13 cellular contexts compared by ENCODE assay signal in the genomic region with DNA sequence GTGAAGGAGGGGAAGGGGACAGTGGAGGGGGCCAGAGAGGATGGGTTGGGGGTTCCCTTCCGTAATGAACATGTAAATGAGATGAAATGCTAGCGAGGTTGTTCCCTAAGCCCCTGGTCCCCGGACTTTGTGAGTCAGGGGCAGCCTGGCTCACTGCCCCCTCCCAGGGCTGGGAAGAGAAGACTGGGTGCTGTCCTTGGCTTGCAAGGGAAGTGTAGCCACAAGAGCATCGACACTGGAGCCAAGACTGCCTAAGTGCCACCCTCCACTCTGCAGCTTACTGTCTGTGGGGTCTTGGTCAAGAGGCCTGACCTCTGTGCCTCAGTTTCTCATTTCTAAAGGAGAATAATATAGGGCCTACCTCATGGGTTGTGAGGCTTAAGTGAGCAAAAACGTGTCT. TPM values are rescaled to one million over a fixed set of nuclear protein-coding genes. Genes with fewer than 3 reads are reported as not detected.
DNase-seq lines count a peak whose midpoint lies in the region; ATAC-seq and TF ChIP-seq lines count a peak whose summit lies in the region.
"Had no signal": no experiment of that assay in that cellular context is flagged by ENCODE, and none has a peak within 500 bp of the region (broad histone marks: within the 10 kb centered on the region; RNA-seq: fewer than 3 reads in every experiment).

No MANE protein-coding gene starts in this region.

- H3K4me3 Mint-ChIP-seq in GM23338, result peak overlapping the region; percentile 49
- H3K4me3 Mint-ChIP-seq: T-helper 1 cell treated with Interleukin-12 subunit alpha and Interleukin-12 subunit beta and Interleukin-4 antibody, amounts not matched to agents 30 μg/mL and 1 μg/mL, for 36 hours had no signal

- H3K27me3 ChIP-seq in GM23338 (ENCODE audit: insufficient read depth), result peaks cover 61% of the 10 kb centered on the region
- H3K27me3 ChIP-seq in skeletal muscle tissue (ENCODE audit: control insufficient read depth in 3 of 3, insufficient read depth in 3 of 3, low read length in 3 of 3), result peaks cover 13 to 22% (median 19%) of the 10 kb centered on the region in 3 donors

- no peaks in the 10 kb centered on the region for H3K9me3 Mint-ChIP-seq in GM23338
- H3K9me3 Mint-ChIP-seq: effector memory CD8-positive, alpha-beta T cell; T-helper 1 cell treated with Interleukin-12 subunit alpha and Interleukin-12 subunit beta and Interleukin-4 antibody, amounts not matched to agents 30 μg/mL and 1 μg/mL, for 36 hours had no signal

- in situ Hi-C loops in astrocyte of the spinal cord (cut with HindIII; ENCODE audit: low sequenced_read_pairs), result no loop called here

- H3K4me1 Mint-ChIP-seq in GM23338, result peaks cover 28% of the 10 kb centered on the region

- H3K27ac Mint-ChIP-seq in GM23338, result no peak overlapping the region
- H3K27ac Mint-ChIP-seq: effector memory CD8-positive, alpha-beta T cell; T-helper 1 cell treated with Interleukin-12 subunit alpha and Interleukin-12 subunit beta and Interleukin-4 antibody, amounts not matched to agents 30 μg/mL and 1 μg/mL, for 36 hours had no signal

- no peaks in the 10 kb centered on the region for H3K79me2 ChIP-seq in GM23338 (replicated peaks; ENCODE audit: insufficient read depth)

- H3K36me3 ChIP-seq in GM23338 (ENCODE audit: insufficient read depth) (no peaks in the 10 kb centered on the region), skeletal muscle tissue (ENCODE audit: control insufficient read depth in 3 of 3, insufficient read depth in 3 of 3, low read length in 3 of 3) (no peaks in the 10 kb centered on the region)

- no peak for DNase-seq in GM23338 (ENCODE audit: low spot score)
- DNase-seq in astrocyte of the spinal cord (ENCODE audit: low read depth, low spot score), result no peak
- no peak for DNase-seq in SK-N-DZ (ENCODE audit: low spot score)
- no peak for DNase-seq in DMS53 treated with DMSO at 0.1 percent for 48 hours (lab: John Stamatoyannopoulos, UW; ENCODE audit: unreplicated experiment)
- DNase-seq in activated T-cell treated with anti-CD3 and anti-CD28 coated beads for 4 hours, result no peak
- DNase-seq in NCI-H748 treated with DMSO at 0.1 percent for 48 hours (lab: John Stamatoyannopoulos, UW), result no peak
- DNase-seq: activated CD8-positive, alpha-beta memory T cell treated with anti-CD3 and anti-CD28 coated beads, Interleukin-2, amount 50 U/mL, for 4 hours; effector memory CD8-positive, alpha-beta T cell; NCI-H446; stimulated activated CD4-positive, alpha-beta T cell treated with anti-CD3 and anti-CD28 coated beads, Interleukin-2, amount 100 ng/mL, for 48 hours had no signal

- peak overlapping the region; percentile 80 for H3K4me2 ChIP-seq in GM23338

- peaks cover 49% of the 10 kb centered on the region for H3K27me3 Mint-ChIP-seq in GM23338 (ENCODE audit: insufficient read depth, low read depth, poor library complexity)

- TF ChIP-seq CTCF in GM23338 (conservative IDR thresholded peaks at IDR 0.05; ENCODE audit: low read depth in 2 of 2) (no peak), astrocyte of the spinal cord (IDR thresholded peaks at IDR 0.05; ENCODE audit: low read depth, low read length) (no peak)

- peak overlapping the region; percentile 61 to 82 (median 64) for H3K9ac ChIP-seq in skeletal muscle tissue (ENCODE audit: low read depth in 1 of 3, low read length in 3 of 3)

- no peaks in the 10 kb centered on the region; the same call in 1 of the 2 replicates for H4K20me1 ChIP-seq in GM23338 (replicated peaks; ENCODE audit: insufficient read depth)

- peak overlapping the region; percentile 72; the same call in 1 of the 2 replicates for H2AFZ ChIP-seq in GM23338

- no peak for ATAC-seq in GM23338
- ATAC-seq: effector memory CD8-positive, alpha-beta T cell had no signal

- no peaks in the 10 kb centered on the region; the same call in 2 of the 3 replicates for H3K36me3 Mint-ChIP-seq in GM23338 (ENCODE audit: low read depth)

- H3F3A ChIP-seq in GM23338 (replicated peaks; ENCODE audit: low read depth), result no peaks in the 10 kb centered on the region

- H3K27ac ChIP-seq in GM23338 (ENCODE audit: low read depth) (no peak overlapping the region), skeletal muscle tissue (ENCODE audit: low read depth, low read length) (peak overlapping the region; percentile 81)

- no peaks in the 10 kb centered on the region for H3K9me3 ChIP-seq in iPS-18c (ENCODE audit: control insufficient read depth, insufficient read depth, low read length)
- no peaks in the 10 kb centered on the region for H3K9me3 ChIP-seq in skeletal muscle tissue (ENCODE audit: control insufficient read depth in 3 of 3, low read length in 3 of 3)

- no peaks in the 10 kb centered on the region for H3K9me2 ChIP-seq in GM23338 (ENCODE audit: insufficient read depth)

- no peaks in the 10 kb centered on the region; the same call in 1 of the 2 replicates for H3K4me1 ChIP-seq in GM23338 (ENCODE audit: insufficient read depth)
- H3K4me1 ChIP-seq in skeletal muscle tissue (ENCODE audit: control insufficient read depth in 3 of 3, insufficient read depth in 3 of 3, low read length in 3 of 3), result peaks cover 19 to 40% (median 36%) of the 10 kb centered on the region in 3 donors

- peak overlapping the region; percentile 64 for H3K4me3 ChIP-seq in GM23338
- H3K4me3 ChIP-seq in astrocyte of the spinal cord (ENCODE audit: low read depth, low read length), result peak overlapping the region; percentile 50
- peak overlapping the region; percentile 40; the same call in 1 of the 2 replicates for H3K4me3 ChIP-seq in iPS-18c (ENCODE audit: insufficient read depth, low read depth, low read length)
- peak overlapping the region; percentile 58 to 78 (median 68) for H3K4me3 ChIP-seq in skeletal muscle tissue (ENCODE audit: low read length in 3 of 3)

TF ChIP-seq in GM23338, 12 proteins besides CTCF, POLR2A, EP300 and RAD21:
- TF ChIP-seq EZH2 (IDR thresholded peaks at IDR 0.05; ENCODE audit: low read depth, unreplicated experiment) (no peak), JUNB (IDR thresholded peaks at IDR 0.05; ENCODE audit: unreplicated experiment) (no peak), POLR2AphosphoS5 (IDR thresholded peaks at IDR 0.05; ENCODE audit: low read depth) (no peak), ZNF114 (CRISPR knock-in tag; IDR thresholded peaks at IDR 0.05) (no peak)
- TF ChIP-seq, protein P1, sequence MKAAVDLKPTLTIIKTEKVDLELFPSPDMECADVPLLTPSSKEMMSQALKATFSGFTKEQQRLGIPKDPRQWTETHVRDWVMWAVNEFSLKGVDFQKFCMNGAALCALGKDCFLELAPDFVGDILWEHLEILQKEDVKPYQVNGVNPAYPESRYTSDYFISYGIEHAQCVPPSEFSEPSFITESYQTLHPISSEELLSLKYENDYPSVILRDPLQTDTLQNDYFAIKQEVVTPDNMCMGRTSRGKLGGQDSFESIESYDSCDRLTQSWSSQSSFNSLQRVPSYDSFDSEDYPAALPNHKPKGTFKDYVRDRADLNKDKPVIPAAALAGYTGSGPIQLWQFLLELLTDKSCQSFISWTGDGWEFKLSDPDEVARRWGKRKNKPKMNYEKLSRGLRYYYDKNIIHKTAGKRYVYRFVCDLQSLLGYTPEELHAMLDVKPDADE (IDR thresholded peaks at IDR 0.05), result no peak

RNA-seq across cellular contexts. Expression of a gene that starts 0.5 kb away (rescaled TPM):
- total RNA-seq in GM23338 (2014; rRNA removed; shearing (Covaris generic)), result 0.28 and 0.47 TPM in 2 replicates
- 0.10 and 0.47 TPM in 2 replicates for polyA plus RNA-seq in GM23338 (2016; fragmentation: Nextera tagmentation; extraction: Ambion mirVana)
- total RNA-seq in skeletal muscle tissue, result 4.7 TPM
- 0.31 and 2.4 TPM in 2 replicates for polyA plus RNA-seq in SK-N-DZ (2014; cell fraction: cytosol; rRNA removed)
- polyA plus RNA-seq in SK-N-DZ (2014; cell fraction: nucleus; rRNA removed), result 3.7 and 4.1 TPM in 2 replicates

RNA-seq across cellular contexts. Expression of a gene that starts 26.4 kb away (rescaled TPM):
- total RNA-seq in GM23338 (2014; rRNA removed; shearing (Covaris generic)), result not detected in 2 replicates
- 0.24 and 0.31 TPM in 2 replicates for polyA plus RNA-seq in GM23338 (2016; fragmentation: Nextera tagmentation; extraction: Ambion mirVana)
- total RNA-seq in skeletal muscle tissue, result not detected
- polyA plus RNA-seq in SK-N-DZ (2014; cell fraction: cytosol; rRNA removed), result not detected in 2 replicates
- polyA plus RNA-seq in SK-N-DZ (2014; cell fraction: nucleus; rRNA removed), result not detected in 2 replicates

RNA-seq across cellular contexts. Expression of a gene that starts 33.3 kb away (rescaled TPM):
- total RNA-seq in GM23338 (2014; rRNA removed; shearing (Covaris generic)), result 0.08 and 0.42 TPM in 2 replicates
- 0.23 and 0.45 TPM in 2 replicates for polyA plus RNA-seq in GM23338 (2016; fragmentation: Nextera tagmentation; extraction: Ambion mirVana)
- 0.52 TPM for total RNA-seq in skeletal muscle tissue
- 11.7 and 16.8 TPM in 2 replicates for polyA plus RNA-seq in SK-N-DZ (2014; cell fraction: cytosol; rRNA removed)
- 42.6 and 46.0 TPM in 2 replicates for polyA plus RNA-seq in SK-N-DZ (2014; cell fraction: nucleus; rRNA removed)

RNA-seq across cellular contexts. Expression of a gene that starts 35.1 kb away (rescaled TPM):
- not detected in 2 replicates for total RNA-seq in GM23338 (2014; rRNA removed; shearing (Covaris generic))
- polyA plus RNA-seq in GM23338 (2016; fragmentation: Nextera tagmentation; extraction: Ambion mirVana), result not detected in 2 replicates
- total RNA-seq in skeletal muscle tissue, result 0.52 TPM
- 0.45 and 1.3 TPM in 2 replicates for polyA plus RNA-seq in SK-N-DZ (2014; cell fraction: cytosol; rRNA removed)
- 9.1 and 10.2 TPM in 2 replicates for polyA plus RNA-seq in SK-N-DZ (2014; cell fraction: nucleus; rRNA removed)
